12 cellular contexts compared by ENCODE assay signal in genomic region chr1:42933610-42934009, GRCh38. TPM values are rescaled to one million over a fixed set of nuclear protein-coding genes. Genes with fewer than 3 reads are reported as not detected.
DNase-seq lines count a peak whose midpoint lies in the region; ATAC-seq and TF ChIP-seq lines count a peak whose summit lies in the region.
"Had no signal": no experiment of that assay in that cellular context is flagged by ENCODE, and none has a peak within 500 bp of the region (broad histone marks: within the 10 kb centered on the region; RNA-seq: fewer than 3 reads in every experiment).

No MANE protein-coding gene starts in this region.

- no peaks in the 10 kb centered on the region for H3K9me3 ChIP-seq in CD8-positive, alpha-beta memory T cell (ENCODE audit: low read length)
- H3K9me3 ChIP-seq in Karpas-422 (ENCODE audit: low read length): no peaks in the 10 kb centered on the region
- H3K9me3 ChIP-seq in colonic mucosa: no peaks in the 10 kb centered on the region
- H3K9me3 ChIP-seq in trophoblast cell (ENCODE audit: insufficient read depth, low read depth, low read length): peaks cover 5% of the 10 kb centered on the region
- H3K9me3 ChIP-seq: gastroesophageal sphincter had no signal

- H3K23ac ChIP-seq in trophoblast cell (ENCODE audit: low read length): no peak overlapping the region

- no peak overlapping the region for H4K12ac ChIP-seq in trophoblast cell (ENCODE audit: low read depth, low read length)

- no peak overlapping the region for H3K18ac ChIP-seq in trophoblast cell (ENCODE audit: low read length)

- TF ChIP-seq CTCF in colonic mucosa (IDR thresholded peaks at IDR 0.05): no peak

- H2BK120ac ChIP-seq in trophoblast cell (ENCODE audit: insufficient read depth, low read length, poor library complexity): no peak overlapping the region

- intact Hi-C loops in colonic mucosa (cut with DNase I): no loop called here

- no peaks in the 10 kb centered on the region for H3K27me3 ChIP-seq in CD8-positive, alpha-beta memory T cell (ENCODE audit: insufficient read depth, low read length, poor library complexity, severe bottlenecking)
- H3K27me3 ChIP-seq in Karpas-422 (ENCODE audit: low read length) (no peaks in the 10 kb centered on the region), colonic mucosa (no peaks in the 10 kb centered on the region), trophoblast cell (ENCODE audit: insufficient read depth, low read length) (no peaks in the 10 kb centered on the region)
- H3K27me3 ChIP-seq: gastroesophageal sphincter had no signal

- peak overlapping the region; percentile 89 to 99 (median 96) for H3K27ac Mint-ChIP-seq in CD8-positive, alpha-beta memory T cell

- no peak overlapping the region for H2BK12ac ChIP-seq in trophoblast cell (ENCODE audit: low read length)

- POLR2A ChIA-PET in CD8-positive, alpha-beta memory T cell (lab: Charles Lee): interaction anchor here (1.1 kb wide), 1 partner anchor 23 kb away, joined by 3 read pairs; no protein-coding TSS in a partner anchor

- H2BK5ac ChIP-seq in trophoblast cell (ENCODE audit: low read depth, low read length, poor library complexity): peak overlapping the region; percentile 6

- no CpG with 5 or more reads among the region's 5 CpGs for WGBS in trophoblast cell (ENCODE audit: extremely low coverage, insufficient coverage, insufficient read length)

- H3K4me3 Mint-ChIP-seq in CD8-positive, alpha-beta memory T cell: peak overlapping the region; percentile 55 to 84 (median 81)

- H3K27me3 Mint-ChIP-seq in CD8-positive, alpha-beta memory T cell: peaks cover 0 to 3% of the 10 kb centered on the region in 2 donors

- H3K9me2 ChIP-seq in Karpas-422 (replicated peaks; ENCODE audit: insufficient read depth, low read length): no peaks in the 10 kb centered on the region

- H3K14ac ChIP-seq in trophoblast cell (ENCODE audit: low read length): no peak overlapping the region

- H3K79me2 ChIP-seq in Karpas-422 (ENCODE audit: low read length) (peaks cover 70% of the 10 kb centered on the region), trophoblast cell (ENCODE audit: control insufficient read depth, insufficient read depth, low read length, poor library complexity) (peaks cover 22% of the 10 kb centered on the region)

- no peak overlapping the region for H4K8ac ChIP-seq in trophoblast cell (ENCODE audit: low read depth, low read length)

- 0 out of 2 replicates have a peak overlapping the region, but pooled peaks have one; percentile 10 for H3K9ac ChIP-seq in Karpas-422 (ENCODE audit: low read length)
- H3K9ac ChIP-seq in colonic mucosa (ENCODE audit: low read depth in 2 of 2, low read length in 2 of 2): no peak overlapping the region
- no peak overlapping the region for H3K9ac ChIP-seq in trophoblast cell (ENCODE audit: low read length)
- H3K9ac ChIP-seq: KMS-11 had no signal

- peaks cover 27% of the 10 kb centered on the region for H3K79me1 ChIP-seq in trophoblast cell (ENCODE audit: low read length)

- CTCF ChIA-PET in CD8-positive, alpha-beta memory T cell (lab: Charles Lee): interaction anchor here (1.1 to 4.9 kb wide), 2 partner anchors 10 to 16 kb away, joined by 3 to 26 read pairs; no protein-coding TSS in a partner anchor

- H2AFZ ChIP-seq in Karpas-422 (ENCODE audit: low read length): no peak overlapping the region
- no peak overlapping the region for H2AFZ ChIP-seq in trophoblast cell (ENCODE audit: insufficient read depth, low read length, poor library complexity)

- no peak for ATAC-seq in GM18505 (IDR thresholded peaks at IDR 0.05; ENCODE audit: unreplicated experiment)
- ATAC-seq: gastroesophageal sphincter had no signal

- peaks cover 7 to 66% (median 9%) of the 10 kb centered on the region in 3 donors for H3K36me3 Mint-ChIP-seq in CD8-positive, alpha-beta memory T cell

- no peak for DNase-seq in CD8-positive, alpha-beta memory T cell
- no peak for DNase-seq in Karpas-422
- no peak for DNase-seq in colonic mucosa
- DNase-seq in trophoblast cell: peak in 1 of 2 donors; percentile 55
- no peak for DNase-seq in NCI-H2196 treated with DMSO at 0.1 percent for 48 hours (lab: John Stamatoyannopoulos, UW; ENCODE audit: unreplicated experiment)
- no peak for DNase-seq in stimulated activated CD4-positive, alpha-beta T cell treated with anti-CD3 and anti-CD28 coated beads, Interleukin-12 subunit alpha, Interleukin-12 subunit beta, amount 100 ng/mL, for 4 hours
- DNase-seq in foreskin melanocyte: no peak
- DNase-seq: central memory CD4-positive, alpha-beta T cell; NCI-H446 treated with DMSO at 0.1 percent for 48 hours had no signal

- peak overlapping the region; percentile 46 for H3K4me3 ChIP-seq in CD8-positive, alpha-beta memory T cell (ENCODE audit: low read length)
- no peak overlapping the region for H3K4me3 ChIP-seq in Karpas-422 (ENCODE audit: low read length)
- H3K4me3 ChIP-seq in colonic mucosa: no peak overlapping the region
- no peak overlapping the region for H3K4me3 ChIP-seq in trophoblast cell (ENCODE audit: low read depth, low read length)
- H3K4me3 ChIP-seq: gastroesophageal sphincter had no signal

- H3K4me2 ChIP-seq in Karpas-422 (ENCODE audit: low read depth, low read length, poor library complexity, severe bottlenecking) (no peak overlapping the region), trophoblast cell (ENCODE audit: low read length) (no peak overlapping the region)
- H3K4me2 ChIP-seq: KMS-11 had no signal

- no peak overlapping the region for H2AK5ac ChIP-seq in trophoblast cell (ENCODE audit: low read length)

- no peak overlapping the region for H3K4ac ChIP-seq in trophoblast cell (ENCODE audit: low read depth, low read length)

- H3K9me3 Mint-ChIP-seq in CD8-positive, alpha-beta memory T cell: no peaks in the 10 kb centered on the region

- no peak for TF ChIP-seq POLR2A in GM18505 (IDR thresholded peaks at IDR 0.05; ENCODE audit: borderline replicate concordance, extremely low read depth, insufficient read depth, insufficient read length)

- H3K4me1 Mint-ChIP-seq in CD8-positive, alpha-beta memory T cell: peaks cover 92 to 95% (median 94%) of the 10 kb centered on the region in 3 donors

- peaks cover 51% of the 10 kb centered on the region for H4K20me1 ChIP-seq in Karpas-422 (ENCODE audit: insufficient read depth, low read depth, low read length)

- no peak overlapping the region for H4K91ac ChIP-seq in trophoblast cell (ENCODE audit: low read depth, low read length)

- peak overlapping the region; percentile 77 for H3K27ac ChIP-seq in CD8-positive, alpha-beta memory T cell (ENCODE audit: low read depth, low read length)
- H3K27ac ChIP-seq in Karpas-422 (ENCODE audit: low read length) (peak overlapping the region; percentile 26; the same call in 1 of the 2 replicates), colonic mucosa (peak overlapping the region; percentile 85), trophoblast cell (ENCODE audit: low read depth, low read length) (peak overlapping the region; percentile 26)
- H3K27ac ChIP-seq: gastroesophageal sphincter, KMS-11 had no signal

- peaks cover 28% of the 10 kb centered on the region for H3K36me3 ChIP-seq in CD8-positive, alpha-beta memory T cell (ENCODE audit: insufficient read depth, low read length)
- H3K36me3 ChIP-seq in Karpas-422 (ENCODE audit: insufficient read depth, low read length) (peaks cover 35% of the 10 kb centered on the region), colonic mucosa (no peaks in the 10 kb centered on the region), trophoblast cell (ENCODE audit: control insufficient read depth in 1 of 2, insufficient read depth in 2 of 2, low read length in 2 of 2) (peaks cover 91% of the 10 kb centered on the region in 2 experiments)

- H3K4me1 ChIP-seq in CD8-positive, alpha-beta memory T cell (ENCODE audit: insufficient read depth, low read length): peaks cover 91% of the 10 kb centered on the region
- H3K4me1 ChIP-seq in Karpas-422 (ENCODE audit: low read length): peaks cover 70% of the 10 kb centered on the region
- peaks cover 40% of the 10 kb centered on the region for H3K4me1 ChIP-seq in colonic mucosa
- H3K4me1 ChIP-seq in trophoblast cell (ENCODE audit: control insufficient read depth in 1 of 2, insufficient read depth in 2 of 2, low read length in 2 of 2): peaks cover 57 to 68% of the 10 kb centered on the region in 2 experiments

RNA-seq across cellular contexts. Expression of gene SLC2A1, which starts 25.1 kb away (rescaled TPM):
- total RNA-seq in CD8-positive, alpha-beta memory T cell: 100 to 1,000 TPM; 103 to 108 TPM
- polyA plus RNA-seq in CD8-positive, alpha-beta memory T cell: 42.6 TPM
- 72.2 and 83.8 TPM in 2 replicates for total RNA-seq in Karpas-422 (2014; rRNA removed; shearing (Covaris generic); ENCODE audit: low replicate concordance)
- total RNA-seq in colonic mucosa: 100 to 1,000 TPM in 1 of 2 donors, 10 to 100 TPM in 1; 71.6 to 150 TPM
- polyA plus RNA-seq in trophoblast cell (2013): 1,633 and 1,681 TPM in 2 replicates

Comparison
In these comparisons a context has a peak if more than half of its experiments do, and no peak if none do; other contexts are left out.
1. H3K27ac ChIP-seq: peak in every context shown above with its lines; median percentile 85 in colonic mucosa; 77 in CD8-positive, alpha-beta memory T cell; 26 in Karpas-422; 26 in trophoblast cell.